ENCODE assay signal across 8 cellular contexts in the genomic region with DNA sequence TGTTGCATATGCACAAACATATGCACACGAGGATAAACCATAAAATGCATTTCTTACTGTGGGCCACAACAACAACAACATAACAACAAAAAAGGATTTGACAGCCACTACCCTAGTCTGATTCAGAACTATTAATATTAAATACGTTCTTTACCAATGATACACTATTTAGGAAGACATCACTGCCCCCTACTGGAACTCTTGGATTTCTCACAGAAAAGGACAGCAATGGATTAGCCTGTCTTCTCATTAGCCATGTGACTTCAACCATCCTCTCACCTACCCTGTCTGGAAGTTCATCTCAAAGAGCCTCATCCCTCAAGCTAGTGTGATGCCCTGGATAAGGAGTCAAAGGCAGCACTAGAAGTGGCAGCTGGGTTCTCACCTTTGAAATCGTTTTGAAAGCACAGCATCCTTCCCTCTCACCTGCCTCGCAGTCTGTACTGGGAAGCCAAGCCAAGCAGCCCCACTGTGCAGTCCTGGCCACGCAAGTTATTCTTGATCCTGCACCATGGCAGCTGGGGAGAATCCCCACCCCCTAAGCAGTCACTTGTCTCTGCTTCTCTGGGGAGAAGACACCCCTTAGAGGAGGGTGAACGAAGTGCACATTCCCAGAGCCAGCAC.
A peak's percentile ranks its signal among the peaks of the same experiment; 100 is the strongest.
DNase-seq lines count a peak whose midpoint lies in the region; ATAC-seq and TF ChIP-seq lines count a peak whose summit lies in the region.

No MANE protein-coding gene starts in this region.

- no peaks in the 10 kb centered on the region for H3K36me3 ChIP-seq in MM.1S (replicated peaks; ENCODE audit: insufficient read depth, low read length)

- DNase-seq in NCI-H1417 (lab: John Stamatoyannopoulos, UW) (peak; percentile 24 to 66 (median 59)), NCI-H1417 treated with DMSO at 0.1 percent for 48 hours (lab: John Stamatoyannopoulos, UW) (no peak), GM20000 (ENCODE audit: low spot score) (peak; percentile 34), MM.1S (peak; percentile 76), T-helper 17 cell (peak in 1 of 3 donors; percentile 11), fibroblast of villous mesenchyme (ENCODE audit: low read depth) (peak; percentile 71), progenitor cell of endocrine pancreas (ENCODE audit: low spot score, unreplicated experiment) (no peak), NCI-H146 treated with DMSO at 0.1 percent for 48 hours (lab: John Stamatoyannopoulos, UW; ENCODE audit: unreplicated experiment) (no peak)

- H3K4me3 Mint-ChIP-seq in T-helper 17 cell, result no peak overlapping the region
- H3K4me3 Mint-ChIP-seq in progenitor cell of endocrine pancreas (ENCODE audit: low read depth), result no peak overlapping the region

- H3K27me3 Mint-ChIP-seq in T-helper 17 cell (peaks cover 57% of the 10 kb centered on the region), progenitor cell of endocrine pancreas (peaks cover 13% of the 10 kb centered on the region)

- H3K27ac Mint-ChIP-seq in T-helper 17 cell, result no peak overlapping the region
- no peak overlapping the region for H3K27ac Mint-ChIP-seq in progenitor cell of endocrine pancreas

- no peak overlapping the region for H3K4me2 ChIP-seq in MM.1S (ENCODE audit: low read depth, low read length)

- H3K9me3 Mint-ChIP-seq in progenitor cell of endocrine pancreas (ENCODE audit: low read depth), result no peaks in the 10 kb centered on the region

- no peaks in the 10 kb centered on the region for H3K27me3 ChIP-seq in MM.1S (replicated peaks; ENCODE audit: insufficient read depth, low read length)

- H3K9me3 ChIP-seq in MM.1S (replicated peaks; ENCODE audit: insufficient read depth, low read length), result no peaks in the 10 kb centered on the region
- no peaks in the 10 kb centered on the region for H3K9me3 ChIP-seq in T-helper 17 cell (ENCODE audit: control insufficient read depth, low read length, poor library complexity, severe bottlenecking)

- H3K4me3 ChIP-seq in MM.1S (ENCODE audit: low read length) (no peak overlapping the region), fibroblast of villous mesenchyme (ENCODE audit: low read depth, low read length) (no peak overlapping the region)

- no peaks in the 10 kb centered on the region for H3F3A ChIP-seq in MM.1S (ENCODE audit: insufficient read depth, low read length)

- H3K9ac ChIP-seq in MM.1S (ENCODE audit: low read length), result no peak overlapping the region

- peak; percentile 32 for TF ChIP-seq CTCF in GM20000 (IDR thresholded peaks at IDR 0.05; ENCODE audit: extremely low read depth, missing control alignments)
- TF ChIP-seq CTCF in MM.1S (IDR thresholded peaks at IDR 0.05; ENCODE audit: low read length), result peak; percentile 71
- TF ChIP-seq CTCF in fibroblast of villous mesenchyme (IDR thresholded peaks at IDR 0.05; ENCODE audit: insufficient read depth, low read depth, low read length), result peak; percentile 62
- TF ChIP-seq CTCF in progenitor cell of endocrine pancreas (IDR thresholded peaks at IDR 0.05; ENCODE audit: unreplicated experiment), result peak; percentile 65

- no peaks in the 10 kb centered on the region for H3K4me1 ChIP-seq in MM.1S (ENCODE audit: low read length)

- H3K36me3 Mint-ChIP-seq in T-helper 17 cell (ENCODE audit: low read depth), result no peaks in the 10 kb centered on the region
- no peaks in the 10 kb centered on the region for H3K36me3 Mint-ChIP-seq in progenitor cell of endocrine pancreas (ENCODE audit: insufficient read depth)

- H3K4me1 Mint-ChIP-seq in T-helper 17 cell, result peaks cover 4% of the 10 kb centered on the region
- peaks cover 20% of the 10 kb centered on the region for H3K4me1 Mint-ChIP-seq in progenitor cell of endocrine pancreas (ENCODE audit: low read depth)

- no peak overlapping the region for H3K27ac ChIP-seq in MM.1S (ENCODE audit: low read length)

- no peaks in the 10 kb centered on the region for H3K79me2 ChIP-seq in MM.1S (ENCODE audit: low read length)

- ATAC-seq in T-helper 17 cell, result peak; percentile 72

- no peak overlapping the region for H2AFZ ChIP-seq in MM.1S (ENCODE audit: low read length)

- H3K9me2 ChIP-seq in MM.1S (replicated peaks; ENCODE audit: insufficient read depth, low read length), result no peaks in the 10 kb centered on the region

- no peaks in the 10 kb centered on the region for H4K20me1 ChIP-seq in MM.1S (ENCODE audit: insufficient read depth, low read length)

Comparison
In these comparisons a context has a peak if more than half of its experiments do, and no peak if none do; other contexts are left out.
1. DNase-seq: peak in NCI-H1417 (3 of 3), GM20000 (single experiment), MM.1S (single experiment) and fibroblast of villous mesenchyme (single experiment); none in NCI-H1417 treated with DMSO at 0.1 percent for 48 hours (single experiment), progenitor cell of endocrine pancreas (single experiment) and NCI-H146 treated with DMSO at 0.1 percent for 48 hours (single experiment).
2. Peak in every context shown above with its lines, with median percentiles within 50 percentile points of each other: CTCF ChIP-seq.